Comparison of ENCODE assay signal across 8 cellular contexts in the genomic region with DNA sequence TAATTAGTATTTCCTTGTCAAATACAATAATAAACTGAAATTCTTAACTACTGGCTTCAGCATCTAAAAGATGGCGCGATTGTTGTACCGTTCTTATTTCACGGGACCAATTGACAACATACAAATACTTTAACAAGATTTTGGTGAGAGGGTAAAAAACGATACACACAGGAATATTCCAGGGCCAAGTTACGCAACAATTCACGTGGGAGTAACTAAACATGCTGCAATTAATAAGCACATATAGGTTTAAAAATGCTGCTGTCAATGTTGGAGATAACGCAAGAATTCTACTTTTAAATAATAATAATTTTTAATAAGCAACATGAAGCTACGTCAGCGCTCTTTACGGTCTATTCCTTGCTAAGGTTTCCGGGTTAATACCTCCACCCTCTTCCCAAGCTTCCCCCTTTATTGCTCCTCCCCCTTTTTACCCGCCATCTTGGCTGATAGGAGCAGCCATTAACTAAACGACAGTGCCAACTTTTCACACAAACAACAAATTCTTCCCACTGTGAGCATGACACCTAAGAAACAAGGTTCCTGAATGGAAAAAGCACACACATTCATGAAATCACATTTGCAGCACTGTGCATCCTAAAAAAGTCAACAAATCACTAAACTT. TPM values are rescaled to one million over a fixed set of nuclear protein-coding genes. Genes with fewer than 3 reads are reported as not detected.
DNase-seq lines count a peak whose midpoint lies in the region; ATAC-seq and TF ChIP-seq lines count a peak whose summit lies in the region.

No MANE protein-coding gene starts in this region.

- no peak for TF ChIP-seq CTCF in glutamatergic neuron (IDR thresholded peaks at IDR 0.05; ENCODE audit: partially characterized antibody, unreplicated experiment)

- no peaks in the 10 kb centered on the region for H3K9me3 Mint-ChIP-seq in CD4-positive, alpha-beta memory T cell
- no peaks in the 10 kb centered on the region for H3K9me3 Mint-ChIP-seq in activated CD4-positive, alpha-beta T cell treated with anti-CD3 and anti-CD28 coated beads for 36 hours (ENCODE audit: low read depth)
- H3K9me3 Mint-ChIP-seq in glutamatergic neuron (ENCODE audit: unreplicated experiment) = no peaks in the 10 kb centered on the region

- H3K27ac Mint-ChIP-seq in CD4-positive, alpha-beta memory T cell = peak overlapping the region in 2 of 7 donors; percentile 98
- H3K27ac Mint-ChIP-seq in activated CD4-positive, alpha-beta T cell treated with anti-CD3 and anti-CD28 coated beads for 36 hours = peak overlapping the region; percentile 98
- peak overlapping the region; percentile 67 for H3K27ac Mint-ChIP-seq in glutamatergic neuron (ENCODE audit: unreplicated experiment)

- peak overlapping the region; percentile 94 for H3K27ac ChIP-seq in CD4-positive, alpha-beta memory T cell (ENCODE audit: low read depth, low read length)

- peaks cover 48% of the 10 kb centered on the region for H3K4me1 ChIP-seq in CD4-positive, alpha-beta memory T cell (ENCODE audit: insufficient read depth, low read length)

- no peaks in the 10 kb centered on the region for H3K9me3 ChIP-seq in CD4-positive, alpha-beta memory T cell (ENCODE audit: control insufficient read depth in 1 of 2, low read length in 2 of 2)

- H3K4me3 Mint-ChIP-seq in CD4-positive, alpha-beta memory T cell = peak overlapping the region in 2 of 8 donors; percentile 83 to 94
- H3K4me3 Mint-ChIP-seq in activated CD4-positive, alpha-beta T cell treated with anti-CD3 and anti-CD28 coated beads for 36 hours = peak overlapping the region; percentile 92
- peak overlapping the region; percentile 94 for H3K4me3 Mint-ChIP-seq in glutamatergic neuron (ENCODE audit: unreplicated experiment)

- DNase-seq in CD4-positive, alpha-beta memory T cell = peak in 1 of 5 donors; percentile 78
- peak; percentile 53 for DNase-seq in activated CD4-positive, alpha-beta T cell treated with anti-CD3 and anti-CD28 coated beads for 36 hours
- no peak for DNase-seq in glutamatergic neuron
- peak in 2 of 3 experiments; percentile 15 to 21 for DNase-seq in stimulated activated CD4-positive, alpha-beta T cell treated with anti-CD3 and anti-CD28 coated beads, TNF-alpha, amount 100 ng/mL, for 4 hours (ENCODE audit: low read depth in 3 of 3)
- no peak for DNase-seq in GDM1 (lab: John Stamatoyannopoulos, UW)

- ATAC-seq in HG03439 (IDR thresholded peaks at IDR 0.05; ENCODE audit: unreplicated experiment) = peak; percentile 34
- ATAC-seq in activated CD4-positive, alpha-beta T cell treated with anti-CD3 and anti-CD28 coated beads for 36 hours = peak; percentile 36
- ATAC-seq in HG03135 (IDR thresholded peaks at IDR 0.05; ENCODE audit: unreplicated experiment) = no peak
- ATAC-seq in SK-N-SH treated with all-trans-retinoic acid at 6 μM for 48 hours = no peak

- no peaks in the 10 kb centered on the region for H3K36me3 ChIP-seq in CD4-positive, alpha-beta memory T cell (ENCODE audit: insufficient read depth, low read length)

- intact Hi-C loops in CD4-positive, alpha-beta memory T cell (cut with micrococcal nuclease) = loop anchor here (2.0 to 10.0 kb wide), 4 partner anchors 103 to 867 kb away; partner anchors contain the start of gene DDX3Y
- intact Hi-C loops in activated CD4-positive, alpha-beta T cell treated with anti-CD3 and anti-CD28 coated beads for 36 hours (cut with DNase I, micrococcal nuclease) = loop anchor here (2.0 to 10.0 kb wide), 5 partner anchors 41 to 863 kb away; partner anchors contain the start of gene TMSB4Y (in 1 of the 2)

- CTCF ChIA-PET in CD4-positive, alpha-beta memory T cell (lab: Charles Lee; ENCODE audit: partially characterized antibody) = no interaction called here
- CTCF ChIA-PET in activated CD4-positive, alpha-beta T cell treated with anti-CD3 and anti-CD28 coated beads for 36 hours (lab: Charles Lee) = no interaction called here

- peak overlapping the region; percentile 85 to 90 for H3K4me3 ChIP-seq in CD4-positive, alpha-beta memory T cell (ENCODE audit: low read length in 2 of 2)

- H3K27me3 Mint-ChIP-seq in CD4-positive, alpha-beta memory T cell = no peaks in the 10 kb centered on the region
- no peaks in the 10 kb centered on the region for H3K27me3 Mint-ChIP-seq in activated CD4-positive, alpha-beta T cell treated with anti-CD3 and anti-CD28 coated beads for 36 hours
- H3K27me3 Mint-ChIP-seq in glutamatergic neuron (ENCODE audit: unreplicated experiment) = no peaks in the 10 kb centered on the region

- H3K36me3 Mint-ChIP-seq in CD4-positive, alpha-beta memory T cell = peaks cover 0 to 43% of the 10 kb centered on the region in 2 donors
- peaks cover 24% of the 10 kb centered on the region for H3K36me3 Mint-ChIP-seq in activated CD4-positive, alpha-beta T cell treated with anti-CD3 and anti-CD28 coated beads for 36 hours (ENCODE audit: low read depth)
- H3K36me3 Mint-ChIP-seq in glutamatergic neuron (ENCODE audit: unreplicated experiment) = no peaks in the 10 kb centered on the region

- no peaks in the 10 kb centered on the region for H3K27me3 ChIP-seq in CD4-positive, alpha-beta memory T cell (ENCODE audit: insufficient read depth, low read length)

- POLR2A ChIA-PET in CD4-positive, alpha-beta memory T cell (lab: Charles Lee; ENCODE audit: partially characterized antibody) = interaction anchor here (1.0 to 3.1 kb wide), 4 partner anchors 10 to 574 kb away, joined by 3 to 44 read pairs (median 8); partner anchors contain the start of genes DDX3Y and TMSB4Y
- POLR2A ChIA-PET in activated CD4-positive, alpha-beta T cell treated with anti-CD3 and anti-CD28 coated beads for 36 hours (lab: Charles Lee) = interaction anchor here (0.6 kb wide), 2 partner anchors 10 to 337 kb away, joined by 3 to 4 read pairs; no protein-coding TSS in a partner anchor

- peaks cover 0 to 43% (median 12%) of the 10 kb centered on the region in 4 donors for H3K4me1 Mint-ChIP-seq in CD4-positive, alpha-beta memory T cell
- H3K4me1 Mint-ChIP-seq in activated CD4-positive, alpha-beta T cell treated with anti-CD3 and anti-CD28 coated beads for 36 hours = peaks cover 32% of the 10 kb centered on the region
- H3K4me1 Mint-ChIP-seq in glutamatergic neuron (ENCODE audit: low read depth, unreplicated experiment) = peaks cover 4% of the 10 kb centered on the region

TF ChIP-seq in SK-N-SH treated with all-trans-retinoic acid at 6 μM for 48 hours, 23 proteins besides CTCF, POLR2A, EP300 and RAD21:
- TF ChIP-seq BACH2 (CRISPR knock-in tag; IDR thresholded peaks at IDR 0.05; ENCODE audit: borderline replicate concordance) (no peak), ZFP30 (CRISPR knock-in tag; IDR thresholded peaks at IDR 0.05) (no peak), SNAI2 (CRISPR knock-in tag; IDR thresholded peaks at IDR 0.05) (no peak), TOX (CRISPR knock-in tag; IDR thresholded peaks at IDR 0.05; ENCODE audit: borderline replicate concordance) (no peak), PPARA (CRISPR knock-in tag; IDR thresholded peaks at IDR 0.05; ENCODE audit: borderline replicate concordance) (no peak), RARB (CRISPR knock-in tag; IDR thresholded peaks at IDR 0.05) (no peak), TSHZ2 (CRISPR knock-in tag; IDR thresholded peaks at IDR 0.05) (no peak), ZC3H10 (CRISPR knock-in tag; IDR thresholded peaks at IDR 0.05) (no peak)

RNA-seq across cellular contexts. Expression of gene UTY, which starts 1.6 kb away (rescaled TPM):
- total RNA-seq in CD4-positive, alpha-beta memory T cell = 10 to 100 TPM; 70.8 to 71.8 TPM
- polyA plus RNA-seq in CD4-positive, alpha-beta memory T cell = not detected
- total RNA-seq in activated CD4-positive, alpha-beta T cell treated with anti-CD3 and anti-CD28 coated beads for 36 hours = 10 to 100 TPM; 14.6 to 17.1 TPM
- total RNA-seq in glutamatergic neuron (ENCODE audit: unreplicated experiment) = 28.1 TPM

Comparison
In these comparisons a context has a peak if more than half of its experiments do, and no peak if none do; other contexts are left out.
1. DNase-seq: peak in activated CD4-positive, alpha-beta T cell treated with anti-CD3 and anti-CD28 coated beads for 36 hours (single experiment) and stimulated activated CD4-positive, alpha-beta T cell treated with anti-CD3 and anti-CD28 coated beads, TNF-alpha, amount 100 ng/mL, for 4 hours (2 of 3); none in glutamatergic neuron (single experiment) and GDM1 (single experiment).
2. ATAC-seq: peak in HG03439 (single experiment) and activated CD4-positive, alpha-beta T cell treated with anti-CD3 and anti-CD28 coated beads for 36 hours (single experiment); none in HG03135 (single experiment) and SK-N-SH treated with all-trans-retinoic acid at 6 μM for 48 hours (single experiment).